ENCODE assay signal across 8 cellular contexts in the genomic region with DNA sequence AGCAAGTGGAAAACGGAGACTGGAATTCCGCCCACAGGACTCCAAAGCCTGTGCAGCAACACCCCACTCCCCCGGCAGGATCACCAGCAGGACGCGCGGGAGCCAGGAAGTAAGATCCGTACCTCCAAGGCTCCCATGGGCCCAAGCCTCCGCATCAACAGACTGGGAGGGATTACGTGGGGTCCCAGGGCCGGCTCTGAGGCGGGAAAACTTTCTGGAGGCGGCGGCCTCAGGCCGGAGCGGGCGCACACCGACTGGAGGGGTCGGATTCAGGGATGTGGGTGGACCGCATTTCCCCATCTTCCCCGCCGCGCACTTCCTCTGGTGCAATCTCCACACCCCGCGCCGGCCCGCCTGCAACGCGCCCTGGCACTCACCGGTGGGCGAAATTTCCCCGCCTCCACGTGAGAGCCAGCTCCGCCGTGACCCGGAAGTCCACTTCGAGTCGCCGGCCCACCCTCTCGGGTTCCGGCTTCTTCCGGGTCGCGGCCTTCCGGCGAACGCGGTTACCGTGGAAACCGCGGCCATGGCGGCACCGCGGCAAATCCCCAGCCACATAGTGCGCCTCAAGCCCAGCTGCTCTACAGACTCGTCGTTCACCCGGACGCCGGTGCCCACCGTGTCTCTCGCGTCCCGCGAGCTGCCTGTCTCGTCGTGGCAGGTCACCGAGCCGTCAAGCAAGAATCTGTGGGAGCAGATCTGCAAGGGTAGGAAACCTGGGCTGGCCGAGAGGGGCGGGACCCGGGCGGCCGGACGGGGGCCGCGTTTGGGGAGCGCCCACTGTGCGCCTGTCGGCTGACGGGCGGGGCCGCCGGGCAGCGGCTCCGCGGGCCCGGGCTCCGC. TPM values are rescaled to one million over a fixed set of nuclear protein-coding genes. Genes with fewer than 3 reads are reported as not detected.
DNase-seq lines count a peak whose midpoint lies in the region; ATAC-seq and TF ChIP-seq lines count a peak whose summit lies in the region.

A gene with protein sequence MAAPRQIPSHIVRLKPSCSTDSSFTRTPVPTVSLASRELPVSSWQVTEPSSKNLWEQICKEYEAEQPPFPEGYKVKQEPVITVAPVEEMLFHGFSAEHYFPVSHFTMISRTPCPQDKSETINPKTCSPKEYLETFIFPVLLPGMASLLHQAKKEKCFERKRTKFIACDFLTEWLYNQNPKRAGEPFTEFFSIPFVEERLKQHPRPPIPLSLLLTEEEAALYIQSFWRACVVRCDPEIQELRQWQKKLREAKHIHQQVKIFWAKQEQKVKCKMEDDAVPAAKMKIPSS (plus strand): TSS at position 491 of the 843 bp plus-strand sequence. CDS start 36 bp downstream, at position 527.
TSS of gene KNOP1 (minus strand) at position 447 of the 843 bp plus-strand sequence. CDS start 3,192 bp downstream, outside the sequence.

- DNase-seq in BJ (ENCODE audit: low read depth) (peak; percentile 44), NCI-H460 (ENCODE audit: extremely low read depth, low read depth) (peak; percentile 78), dedifferentiated amniotic fluid mesenchymal stem cell (ENCODE audit: extremely low spot score) (peak; percentile 74), left kidney (ENCODE audit: low read depth, low spot score) (peak; percentile 97)
- peak; percentile 91 for DNase-seq in activated CD4-positive, alpha-beta T cell treated with anti-CD3 and anti-CD28 coated beads, Interleukin-2, amount 10 ng/mL, durations not matched to agents 7 days and 5 days
- DNase-seq in stimulated activated CD4-positive, alpha-beta T cell treated with anti-CD3 and anti-CD28 coated beads, Interleukin-1b, Interleukin-23, amount 100 ng/mL, for 48 hours = peak; percentile 90

- peak within 1 kb of the TSS; percentile 84 for H3K27ac Mint-ChIP-seq in activated CD4-positive, alpha-beta T cell treated with anti-CD3 and anti-CD28 coated beads, Interleukin-2, amount 10 ng/mL, durations not matched to agents 7 days and 5 days

- no peaks in the 10 kb centered on the region for H3K27me3 Mint-ChIP-seq in activated CD4-positive, alpha-beta T cell treated with anti-CD3 and anti-CD28 coated beads, Interleukin-2, amount 10 ng/mL, durations not matched to agents 7 days and 5 days

- H3K4me1 Mint-ChIP-seq in activated CD4-positive, alpha-beta T cell treated with anti-CD3 and anti-CD28 coated beads, Interleukin-2, amount 10 ng/mL, durations not matched to agents 7 days and 5 days = peaks cover 20% of the 10 kb centered on the region

- H3K4me3 ChIP-seq in BJ (ENCODE audit: low read depth, low read length) = peak within 1 kb of the TSS; percentile 82

- peak within 1 kb of the TSS; percentile 90 for H3K4me3 Mint-ChIP-seq in activated CD4-positive, alpha-beta T cell treated with anti-CD3 and anti-CD28 coated beads, Interleukin-2, amount 10 ng/mL, durations not matched to agents 7 days and 5 days

- no peaks in the 10 kb centered on the region for H3K9me3 Mint-ChIP-seq in activated CD4-positive, alpha-beta T cell treated with anti-CD3 and anti-CD28 coated beads, Interleukin-2, amount 10 ng/mL, durations not matched to agents 7 days and 5 days

- no peaks in the 10 kb centered on the region for H3K27me3 ChIP-seq in BJ (ENCODE audit: control insufficient read depth, insufficient read depth, low read length)

- H3K36me3 ChIP-seq in BJ (ENCODE audit: control insufficient read depth, insufficient read depth, low read length) = peaks cover 3% of the 10 kb centered on the region

- CTCF ChIA-PET in BJ (lab: Yijun Ruan, JAX) = interaction anchor here (1.0 to 2.0 kb wide), 4 partner anchors 13 to 173 kb away, joined by 3 to 5 read pairs (median 4); partner anchors contain the start of gene GPRC5B
- CTCF ChIA-PET in activated CD4-positive, alpha-beta T cell treated with anti-CD3 and anti-CD28 coated beads, Interleukin-2, amount 10 ng/mL, durations not matched to agents 7 days and 5 days (lab: Charles Lee) = interaction anchor here (0.8 to 1.4 kb wide), 2 partner anchors 12 to 116 kb away, joined by 3 read pairs; no protein-coding TSS in a partner anchor

- peaks cover 16% of the 10 kb centered on the region for H3K36me3 Mint-ChIP-seq in activated CD4-positive, alpha-beta T cell treated with anti-CD3 and anti-CD28 coated beads, Interleukin-2, amount 10 ng/mL, durations not matched to agents 7 days and 5 days (ENCODE audit: low read depth)

- peak; percentile 95 for ATAC-seq in GM19035 (IDR thresholded peaks at IDR 0.05; ENCODE audit: unreplicated experiment)
- peak; percentile 95 for ATAC-seq in HG03280 (IDR thresholded peaks at IDR 0.05; ENCODE audit: unreplicated experiment)

- peak; percentile 19; the same call in 1 of the 2 replicates for TF ChIP-seq CTCF in BJ (IDR thresholded peaks at IDR 0.05; ENCODE audit: insufficient read depth, low read depth, low read length)

- POLR2A ChIA-PET in BJ (lab: Charles Lee) = no interaction called here
- POLR2A ChIA-PET in activated CD4-positive, alpha-beta T cell treated with anti-CD3 and anti-CD28 coated beads, Interleukin-2, amount 10 ng/mL, durations not matched to agents 7 days and 5 days (lab: Charles Lee) = no interaction called here

RNA-seq across cellular contexts. Expression of the first gene that starts in this region (rescaled TPM):
- polyA plus RNA-seq in BJ (2011; rRNA removed) = 4.5 and 6.0 TPM in 2 replicates
- 2.8 and 5.6 TPM in 2 replicates for polyA minus RNA-seq in BJ (2011; rRNA and poly(A)+ RNA removed)
- total RNA-seq in NCI-H460 (2014; rRNA removed; shearing (Covaris generic)) = 4.3 and 9.6 TPM in 2 replicates
- polyA plus RNA-seq in NCI-H460 (2014; cell fraction: nucleus; rRNA removed) = 5.1 and 9.5 TPM in 2 replicates
- 1 to 10 TPM; 1.1 to 1.5 TPM for total RNA-seq in activated CD4-positive, alpha-beta T cell treated with anti-CD3 and anti-CD28 coated beads, Interleukin-2, amount 10 ng/mL, durations not matched to agents 7 days and 5 days

RNA-seq across cellular contexts. Expression of gene KNOP1, which starts in this region (rescaled TPM):
- 5.0 and 6.8 TPM in 2 replicates for polyA plus RNA-seq in BJ (2011; rRNA removed)
- polyA minus RNA-seq in BJ (2011; rRNA and poly(A)+ RNA removed) = 3.6 and 3.8 TPM in 2 replicates
- total RNA-seq in NCI-H460 (2014; rRNA removed; shearing (Covaris generic)) = 19.5 and 24.3 TPM in 2 replicates
- polyA plus RNA-seq in NCI-H460 (2014; cell fraction: nucleus; rRNA removed) = 15.7 and 16.9 TPM in 2 replicates
- total RNA-seq in activated CD4-positive, alpha-beta T cell treated with anti-CD3 and anti-CD28 coated beads, Interleukin-2, amount 10 ng/mL, durations not matched to agents 7 days and 5 days = 10 to 100 TPM; 16.8 TPM

Comparison
In these comparisons a context has a peak if more than half of its experiments do, and no peak if none do; other contexts are left out.
1. Peak in every context shown above with its lines: DNase-seq, ATAC-seq and H3K4me3 ChIP-seq.
2. DNase-seq: peak in every context shown above with its lines; median percentile 97 in left kidney; 91 in activated CD4-positive, alpha-beta T cell treated with anti-CD3 and anti-CD28 coated beads, Interleukin-2, amount 10 ng/mL, durations not matched to agents 7 days and 5 days; 90 in stimulated activated CD4-positive, alpha-beta T cell treated with anti-CD3 and anti-CD28 coated beads, Interleukin-1b, Interleukin-23, amount 100 ng/mL, for 48 hours; 78 in NCI-H460; 74 in dedifferentiated amniotic fluid mesenchymal stem cell; 44 in BJ.